In the genomic region with DNA sequence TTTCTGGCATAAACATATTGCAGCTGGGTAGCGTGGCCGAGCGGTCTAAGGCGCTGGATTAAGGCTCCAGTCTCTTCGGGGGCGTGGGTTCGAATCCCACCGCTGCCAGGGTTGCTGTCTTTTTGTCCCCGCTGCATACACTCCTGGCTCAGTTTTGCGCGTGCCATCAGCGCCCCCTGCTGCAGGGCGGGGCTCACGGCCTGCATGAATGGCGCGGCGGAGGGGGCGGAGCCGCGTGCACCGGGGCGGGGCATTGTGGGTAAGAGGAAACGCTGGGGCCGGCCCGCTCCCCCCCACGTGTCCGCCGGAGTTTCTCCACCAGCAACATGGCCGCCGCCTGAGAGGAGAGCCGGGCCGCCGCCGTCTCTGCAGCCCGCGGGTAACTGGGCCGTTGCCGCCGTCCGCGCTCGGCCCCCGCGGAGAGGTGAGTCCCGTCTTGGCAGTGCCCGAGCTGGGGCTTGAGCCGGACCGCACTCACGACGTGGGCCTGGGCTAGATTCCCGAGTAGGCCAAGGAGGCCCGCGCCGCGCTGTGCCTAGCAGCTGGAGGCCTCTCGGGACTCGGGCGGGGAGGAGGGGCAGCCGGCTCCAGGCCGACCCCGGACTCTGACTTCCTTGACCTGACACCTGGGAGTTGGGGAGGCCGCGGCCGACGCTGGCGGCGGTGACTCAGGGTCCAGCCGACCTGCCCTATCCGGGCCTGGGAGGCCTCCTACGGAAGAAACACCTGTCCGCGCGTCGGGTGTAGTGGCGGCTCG, we compare ENCODE assay signal across 8 cellular contexts. TPM values are rescaled to one million over a fixed set of nuclear protein-coding genes. Genes with fewer than 3 reads are reported as not detected.
DNase-seq lines count a peak whose midpoint lies in the region; ATAC-seq and TF ChIP-seq lines count a peak whose summit lies in the region.

A gene with protein sequence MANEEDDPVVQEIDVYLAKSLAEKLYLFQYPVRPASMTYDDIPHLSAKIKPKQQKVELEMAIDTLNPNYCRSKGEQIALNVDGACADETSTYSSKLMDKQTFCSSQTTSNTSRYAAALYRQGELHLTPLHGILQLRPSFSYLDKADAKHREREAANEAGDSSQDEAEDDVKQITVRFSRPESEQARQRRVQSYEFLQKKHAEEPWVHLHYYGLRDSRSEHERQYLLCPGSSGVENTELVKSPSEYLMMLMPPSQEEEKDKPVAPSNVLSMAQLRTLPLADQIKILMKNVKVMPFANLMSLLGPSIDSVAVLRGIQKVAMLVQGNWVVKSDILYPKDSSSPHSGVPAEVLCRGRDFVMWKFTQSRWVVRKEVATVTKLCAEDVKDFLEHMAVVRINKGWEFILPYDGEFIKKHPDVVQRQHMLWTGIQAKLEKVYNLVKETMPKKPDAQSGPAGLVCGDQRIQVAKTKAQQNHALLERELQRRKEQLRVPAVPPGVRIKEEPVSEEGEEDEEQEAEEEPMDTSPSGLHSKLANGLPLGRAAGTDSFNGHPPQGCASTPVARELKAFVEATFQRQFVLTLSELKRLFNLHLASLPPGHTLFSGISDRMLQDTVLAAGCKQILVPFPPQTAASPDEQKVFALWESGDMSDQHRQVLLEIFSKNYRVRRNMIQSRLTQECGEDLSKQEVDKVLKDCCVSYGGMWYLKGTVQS (plus strand): TSS at position 296 of the 757 bp plus-strand sequence. CDS start 5,560 bp downstream, outside the sequence.

- H3K27me3 Mint-ChIP-seq in activated T-cell treated with anti-CD3 and anti-CD28 coated beads, Interleukin-2, amount 50 U/mL, for 24 hours, result no peaks in the 10 kb centered on the region

- H3K79me2 ChIP-seq in PC-9 (ENCODE audit: low read depth), result peaks cover 41% of the 10 kb centered on the region

- peak; percentile 86 for TF ChIP-seq CTCF in PC-9 (conservative IDR thresholded peaks at IDR 0.05)

- no peaks in the 10 kb centered on the region for H3K9me2 ChIP-seq in PC-9 (ENCODE audit: insufficient read depth)

- POLR2A ChIA-PET in PC-9 (lab: Charles Lee; ENCODE audit: unreplicated experiment), result interaction anchor here (0.6 to 0.9 kb wide), 4 partner anchors 106 to 1044 kb away, joined by 3 to 8 read pairs (median 4); no protein-coding TSS in a partner anchor

- H3K4me1 ChIP-seq in PC-9 (replicated peaks; ENCODE audit: insufficient read depth), result no peaks in the 10 kb centered on the region
- H3K4me1 ChIP-seq in muscle layer of colon (ENCODE audit: insufficient read depth, low read length), result peaks cover 31% of the 10 kb centered on the region

- DNase-seq in DMS53 treated with DMSO at 0.1 percent for 48 hours (lab: John Stamatoyannopoulos, UW; ENCODE audit: unreplicated experiment), result peak; percentile 79
- DNase-seq in KBM-7, result peak; percentile 99
- DNase-seq in PC-9, result peak; percentile 89 to 100
- DNase-seq in activated T-cell treated with anti-CD3 and anti-CD28 coated beads, Interleukin-2, amount 50 U/mL, for 24 hours, result peak; percentile 100
- DNase-seq in erythroblast (lab: John Stamatoyannopoulos, UW), result peak; percentile 98 to 100
- peak; percentile 99 for DNase-seq in stimulated activated CD8-positive, alpha-beta memory T cell treated with anti-CD3 and anti-CD28 coated beads, Interleukin-7, amount 100 ng/mL, for 24 hours (ENCODE audit: low read depth)

- peaks cover 30% of the 10 kb centered on the region for H3F3A ChIP-seq in PC-9 (ENCODE audit: insufficient read depth, low read depth)

- H3K27ac ChIP-seq in PC-9, result peak within 1 kb of the TSS; percentile 84
- peak within 1 kb of the TSS; percentile 91 for H3K27ac ChIP-seq in muscle layer of colon (ENCODE audit: low read depth, low read length)

- H3K36me3 ChIP-seq in PC-9 (ENCODE audit: low read depth) (0 out of 2 replicates have a peak, but pooled peaks cover 5% of the 10 kb centered on the region), muscle layer of colon (ENCODE audit: insufficient read depth, low read length) (no peaks in the 10 kb centered on the region)

- H3K9ac ChIP-seq in muscle layer of colon (ENCODE audit: low read length), result peak within 1 kb of the TSS; percentile 93

- H3K4me1 Mint-ChIP-seq in activated T-cell treated with anti-CD3 and anti-CD28 coated beads, Interleukin-2, amount 50 U/mL, for 24 hours (ENCODE audit: low read depth), result peaks cover 42% of the 10 kb centered on the region

- CTCF ChIA-PET in PC-9 (lab: Charles Lee), result interaction anchor here (0.6 kb wide), 1 partner anchor 101 kb away, joined by 4 read pairs; no protein-coding TSS in a partner anchor

- H3K27ac Mint-ChIP-seq in activated T-cell treated with anti-CD3 and anti-CD28 coated beads, Interleukin-2, amount 50 U/mL, for 24 hours, result peak within 1 kb of the TSS; percentile 99

- ATAC-seq in GM21619 (IDR thresholded peaks at IDR 0.05; ENCODE audit: unreplicated experiment), result peak; percentile 76

- intact Hi-C loops in PC-9 (cut with micrococcal nuclease; ENCODE audit: unreplicated experiment), result loop anchor here (1.0 to 5.0 kb wide), 7 partner anchors 64 to 344 kb away; a partner anchor contains a TSS

- H2AFZ ChIP-seq in PC-9, result peak within 1 kb of the TSS; percentile 91

- H4K20me1 ChIP-seq in PC-9 (ENCODE audit: insufficient read depth), result peaks cover 42% of the 10 kb centered on the region

- peak within 1 kb of the TSS; percentile 78 for H3K4me3 ChIP-seq in PC-9
- peak within 1 kb of the TSS; percentile 81 to 88 for H3K4me3 ChIP-seq in muscle layer of colon (ENCODE audit: low read depth in 1 of 2, low read length in 2 of 2)

- H3K4me2 ChIP-seq in PC-9, result peak within 1 kb of the TSS; percentile 74

- no peaks in the 10 kb centered on the region for H3K9me3 Mint-ChIP-seq in activated T-cell treated with anti-CD3 and anti-CD28 coated beads, Interleukin-2, amount 50 U/mL, for 24 hours

- H3K27me3 ChIP-seq in PC-9 (ENCODE audit: insufficient read depth, low read depth), result no peaks in the 10 kb centered on the region
- H3K27me3 ChIP-seq in muscle layer of colon (ENCODE audit: control insufficient read depth in 1 of 2, insufficient read depth in 2 of 2, low read length in 2 of 2), result no peaks in the 10 kb centered on the region

- in situ Hi-C loops in KBM-7 (cut with MboI; ENCODE audit: low pct_unique_long_range_greater_than_20kb, low sequenced_read_pairs), result loop anchor here (5.0 kb wide), 1 partner anchor 100 kb away; no protein-coding TSS in a partner anchor

- H3K9me3 ChIP-seq in PC-9 (ENCODE audit: insufficient read depth, low read depth), result no peaks in the 10 kb centered on the region
- H3K9me3 ChIP-seq in muscle layer of colon (ENCODE audit: low read length), result no peaks in the 10 kb centered on the region

- peak within 1 kb of the TSS; percentile 95 for H3K4me3 Mint-ChIP-seq in activated T-cell treated with anti-CD3 and anti-CD28 coated beads, Interleukin-2, amount 50 U/mL, for 24 hours

- TF ChIP-seq POLR2A in erythroblast (IDR thresholded peaks at IDR 0.05; ENCODE audit: low read length), result peak; percentile 73

- peaks cover 46% of the 10 kb centered on the region for H3K36me3 Mint-ChIP-seq in activated T-cell treated with anti-CD3 and anti-CD28 coated beads, Interleukin-2, amount 50 U/mL, for 24 hours (ENCODE audit: low read depth)

- BruUV-seq in PC-9 (replicated peaks; lab: Mats Ljungman, UMichigan), result no TSS peak

RNA-seq across cellular contexts. Expression of the gene that starts here (rescaled TPM):
- total RNA-seq in PC-9 (2021), result 65.2 and 70.9 TPM in 2 replicates

Comparison
In these comparisons a context has a peak if more than half of its experiments do, and no peak if none do; other contexts are left out.
1. Peak in every context shown above with its lines: DNase-seq, ATAC-seq, H3K4me3 ChIP-seq and H3K27ac ChIP-seq.